In genomic region chr5:124746252-124746915, GRCh38 we compare ENCODE assay signal across 9 cellular contexts. TPM values are rescaled to one million over a fixed set of nuclear protein-coding genes. Genes with fewer than 3 reads are reported as not detected.
DNase-seq lines count a peak whose midpoint lies in the region; ATAC-seq and TF ChIP-seq lines count a peak whose summit lies in the region.
"Had no signal": no experiment of that assay in that cellular context is flagged by ENCODE, and none has a peak within 500 bp of the region (broad histone marks: within the 10 kb centered on the region; RNA-seq: fewer than 3 reads in every experiment).

TSS of gene ZNF608 (minus strand) at chr5:124746639. CDS start at chr5:124744989, 1,650 bp downstream.

- CTCF ChIA-PET in activated CD4-positive, alpha-beta memory T cell treated with anti-CD3 and anti-CD28 coated beads, Interleukin-2, amount 10 ng/mL, durations not matched to agents 7 days and 5 days (lab: Charles Lee) = no interaction called here

- H3K36me3 Mint-ChIP-seq in activated naive CD8-positive, alpha-beta T cell treated with anti-CD3 and anti-CD28 coated beads, Interleukin-2, amount 50 U/mL, for 24 hours (ENCODE audit: low read depth) = no peaks in the 10 kb centered on the region
- H3K36me3 Mint-ChIP-seq in activated CD4-positive, alpha-beta memory T cell treated with anti-CD3 and anti-CD28 coated beads, Interleukin-2, amount 10 ng/mL, durations not matched to agents 7 days and 5 days (ENCODE audit: low read depth) = no peaks in the 10 kb centered on the region

- peaks cover 30% of the 10 kb centered on the region for H3K4me1 Mint-ChIP-seq in activated naive CD8-positive, alpha-beta T cell treated with anti-CD3 and anti-CD28 coated beads, Interleukin-2, amount 50 U/mL, for 24 hours
- no peaks in the 10 kb centered on the region for H3K4me1 Mint-ChIP-seq in activated CD4-positive, alpha-beta memory T cell treated with anti-CD3 and anti-CD28 coated beads, Interleukin-2, amount 10 ng/mL, durations not matched to agents 7 days and 5 days

- peaks cover 2% of the 10 kb centered on the region for H3K9me3 Mint-ChIP-seq in activated naive CD8-positive, alpha-beta T cell treated with anti-CD3 and anti-CD28 coated beads, Interleukin-2, amount 50 U/mL, for 24 hours
- no peaks in the 10 kb centered on the region for H3K9me3 Mint-ChIP-seq in activated CD4-positive, alpha-beta memory T cell treated with anti-CD3 and anti-CD28 coated beads, Interleukin-2, amount 10 ng/mL, durations not matched to agents 7 days and 5 days

- H3K36me3 ChIP-seq in DOHH2 (ENCODE audit: control insufficient read depth, low read length) (peaks cover 17% of the 10 kb centered on the region; the same call in 1 of the 2 replicates), psoas muscle (ENCODE audit: insufficient read depth in 1 of 2, low read depth in 1 of 2) (no peaks in the 10 kb centered on the region)

- peak within 1 kb of the TSS; percentile 77 for H3K4me3 Mint-ChIP-seq in activated naive CD8-positive, alpha-beta T cell treated with anti-CD3 and anti-CD28 coated beads, Interleukin-2, amount 50 U/mL, for 24 hours
- H3K4me3 Mint-ChIP-seq in activated CD4-positive, alpha-beta memory T cell treated with anti-CD3 and anti-CD28 coated beads, Interleukin-2, amount 10 ng/mL, durations not matched to agents 7 days and 5 days = no peak within 1 kb of the TSS

- WGBS in psoas muscle, 3 donors = 1% methylated on average over 14 of the region's 14 CpGs

- no peaks in the 10 kb centered on the region for H3K9me2 ChIP-seq in DOHH2 (replicated peaks; ENCODE audit: control insufficient read depth, low read length)

- H3F3A ChIP-seq in DOHH2 (ENCODE audit: control insufficient read depth, insufficient read depth) = peaks cover 27% of the 10 kb centered on the region

- no peak within 1 kb of the TSS for H3K27ac Mint-ChIP-seq in activated naive CD8-positive, alpha-beta T cell treated with anti-CD3 and anti-CD28 coated beads, Interleukin-2, amount 50 U/mL, for 24 hours
- no peak within 1 kb of the TSS for H3K27ac Mint-ChIP-seq in activated CD4-positive, alpha-beta memory T cell treated with anti-CD3 and anti-CD28 coated beads, Interleukin-2, amount 10 ng/mL, durations not matched to agents 7 days and 5 days

- peaks cover 53% of the 10 kb centered on the region for H3K79me2 ChIP-seq in DOHH2 (ENCODE audit: control insufficient read depth, low read length)

- no peak for TF ChIP-seq CTCF in DOHH2 (IDR thresholded peaks at IDR 0.05; ENCODE audit: low read depth, low read length, poor library complexity, severe bottlenecking)
- no peak for TF ChIP-seq CTCF in psoas muscle (IDR thresholded peaks at IDR 0.05)

- H4K20me1 ChIP-seq in DOHH2 (ENCODE audit: control insufficient read depth, insufficient read depth, low read depth, low read length) = no peaks in the 10 kb centered on the region

- H3K9me3 ChIP-seq in DOHH2 (ENCODE audit: control insufficient read depth, insufficient read depth, low read length) = no peaks in the 10 kb centered on the region
- H3K9me3 ChIP-seq in psoas muscle = no peaks in the 10 kb centered on the region

- intact Hi-C loops in left ventricle myocardium superior (cut with micrococcal nuclease) (loop anchor here (5.0 kb wide), 1 partner anchor 94 kb away; no protein-coding TSS in a partner anchor), psoas muscle (cut with DNase I) (loop anchor here (2.0 to 10.0 kb wide), 3 partner anchors 84 to 222 kb away; no protein-coding TSS in a partner anchor)

- DNase-seq in NCI-H1694 (lab: John Stamatoyannopoulos, UW) (peak; percentile 61), left ventricle myocardium superior (no peak), psoas muscle (no peak), germinal center (ENCODE audit: low spot score) (no peak)
- no peak for DNase-seq in activated naive CD8-positive, alpha-beta T cell treated with anti-CD3 and anti-CD28 coated beads, Interleukin-2, amount 50 U/mL, for 24 hours
- no peak for DNase-seq in central memory CD4-positive, alpha-beta T cell
- DNase-seq in activated CD4-positive, alpha-beta memory T cell treated with anti-CD3 and anti-CD28 coated beads, Interleukin-2, amount 10 ng/mL, durations not matched to agents 7 days and 5 days = no peak

- H3K4me3 ChIP-seq in DOHH2 (ENCODE audit: low read length) (peak within 1 kb of the TSS; percentile 77), psoas muscle (peak within 1 kb of the TSS; percentile 83)

- ATAC-seq in activated naive CD8-positive, alpha-beta T cell treated with anti-CD3 and anti-CD28 coated beads, Interleukin-2, amount 50 U/mL, for 24 hours = no peak
- no peak for ATAC-seq in left ventricle myocardium superior
- ATAC-seq in psoas muscle = peak in 1 of 4 donors; percentile 25

- POLR2A ChIA-PET in activated CD4-positive, alpha-beta memory T cell treated with anti-CD3 and anti-CD28 coated beads, Interleukin-2, amount 10 ng/mL, durations not matched to agents 7 days and 5 days (lab: Charles Lee) = no interaction called here

- H3K4me1 ChIP-seq in DOHH2 (ENCODE audit: control insufficient read depth, low read length) = peaks cover 71% of the 10 kb centered on the region
- peaks cover 20% of the 10 kb centered on the region for H3K4me1 ChIP-seq in psoas muscle

- H3K27ac ChIP-seq in DOHH2 (ENCODE audit: low read depth, low read length) (peak within 1 kb of the TSS; percentile 98), psoas muscle (peak within 1 kb of the TSS; percentile 95)

- peak within 1 kb of the TSS; percentile 93 for H3K4me2 ChIP-seq in DOHH2 (ENCODE audit: low read length)

- H3K27me3 ChIP-seq in DOHH2 (ENCODE audit: control insufficient read depth, low read length) (no peaks in the 10 kb centered on the region), psoas muscle (ENCODE audit: insufficient read depth in 3 of 3, low read length in 2 of 3) (no peaks in the 10 kb centered on the region)

- peaks cover 45% of the 10 kb centered on the region for H3K27me3 Mint-ChIP-seq in activated naive CD8-positive, alpha-beta T cell treated with anti-CD3 and anti-CD28 coated beads, Interleukin-2, amount 50 U/mL, for 24 hours
- H3K27me3 Mint-ChIP-seq in activated CD4-positive, alpha-beta memory T cell treated with anti-CD3 and anti-CD28 coated beads, Interleukin-2, amount 10 ng/mL, durations not matched to agents 7 days and 5 days = peaks cover 42% of the 10 kb centered on the region

RNA-seq across cellular contexts. Expression of gene ZNF608, which starts in this region (rescaled TPM):
- total RNA-seq in left ventricle myocardium superior (18.2 TPM), psoas muscle (10 to 100 TPM in 2 of 4 donors, 1 to 10 TPM in 2; 7.3 to 11.7 (median 10.3) TPM)
- polyA plus RNA-seq in psoas muscle = 1 to 10 TPM; 1.6 to 9.8 (median 3.3) TPM
- not detected for total RNA-seq in activated CD4-positive, alpha-beta memory T cell treated with anti-CD3 and anti-CD28 coated beads, Interleukin-2, amount 10 ng/mL, durations not matched to agents 7 days and 5 days
- total RNA-seq: activated CD8-positive, alpha-beta memory T cell treated with anti-CD3 and anti-CD28 coated beads for 36 hours had no signal

Comparison
In these comparisons a context has a peak if more than half of its experiments do, and no peak if none do; other contexts are left out.
1. RNA of gene ZNF608 (total RNA-seq): 18.2 TPM in left ventricle myocardium superior (single experiment) and 7.3 to 11.7 TPM in psoas muscle; not detected in activated CD4-positive, alpha-beta memory T cell treated with anti-CD3 and anti-CD28 coated beads, Interleukin-2, amount 10 ng/mL, durations not matched to agents 7 days and 5 days; every median in the first group is over 4 times any median in the second.